Comparison of ENCODE assay signal across 23 cellular contexts in the genomic region with DNA sequence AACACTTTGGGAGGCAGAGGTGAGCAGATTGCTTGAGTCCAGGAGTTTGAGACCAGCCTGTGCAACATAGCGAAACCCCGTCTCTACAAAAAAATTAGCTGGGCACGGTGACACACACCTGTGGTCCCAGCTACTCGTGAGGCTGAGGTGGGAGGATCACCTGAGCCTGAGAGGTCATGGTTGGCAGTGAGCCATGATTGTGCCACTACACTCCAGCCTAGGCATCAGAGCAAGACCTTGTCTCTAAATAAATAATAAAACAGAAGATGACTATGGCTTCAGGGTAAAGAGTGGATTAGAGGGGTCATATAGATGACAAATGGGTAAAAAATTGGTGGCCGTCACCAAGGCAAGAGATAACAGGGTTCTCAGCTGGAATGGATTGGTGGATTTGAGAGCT. TPM values are rescaled to one million over a fixed set of nuclear protein-coding genes. Genes with fewer than 3 reads are reported as not detected.
DNase-seq lines count a peak whose midpoint lies in the region; ATAC-seq and TF ChIP-seq lines count a peak whose summit lies in the region.
"Had no signal": no experiment of that assay in that cellular context is flagged by ENCODE, and none has a peak within 500 bp of the region (broad histone marks: within the 10 kb centered on the region; RNA-seq: fewer than 3 reads in every experiment).

No MANE protein-coding gene starts in this region.

- H3K4me1 ChIP-seq in CD4-positive, alpha-beta memory T cell (ENCODE audit: insufficient read depth, low read length): peaks cover 62% of the 10 kb centered on the region
- peaks cover 60% of the 10 kb centered on the region for H3K4me1 ChIP-seq in DOHH2 (ENCODE audit: control insufficient read depth, low read length)
- peaks cover 5 to 8% of the 10 kb centered on the region in 2 experiments; a peak in 1 of 4 replicates for H3K4me1 ChIP-seq in SK-N-SH (ENCODE audit: control insufficient read depth in 1 of 2, insufficient read depth in 2 of 2, low read depth in 1 of 2, low read length in 1 of 2)

- intact Hi-C loops in CD4-positive, alpha-beta memory T cell (cut with micrococcal nuclease): loop anchor here (10.0 kb wide), 3 partner anchors 892 to 1138 kb away; a partner anchor contains a TSS
- intact Hi-C loops in activated T-helper 2 cell treated with anti-CD3 and anti-CD28 coated beads, Interferon-gamma antibody, Interleukin-2, Interleukin-4, amounts not matched to agents 10 μg/mL and 5 μg/mL and 100 μg/mL, durations not matched to agents 14 hours and 24 hours and 36 hours (cut with micrococcal nuclease): loop anchor here (10.0 kb wide), 1 partner anchor 332 kb away; a partner anchor contains a TSS
- intact Hi-C loops in activated T-helper 1 cell treated with anti-CD3 and anti-CD28 coated beads, Interleukin-12 subunit alpha, Interleukin-12 subunit beta, Interleukin-2, Interleukin-4 antibody, amounts not matched to agents 30 ng/mL and 10 ng/mL and 1 ng/mL, durations not matched to agents 14 hours and 24 hours and 36 hours (cut with micrococcal nuclease): loop anchor here (10.0 kb wide), 2 partner anchors 892 to 1222 kb away; a partner anchor contains a TSS

- no peaks in the 10 kb centered on the region for H3K27me3 ChIP-seq in CD4-positive, alpha-beta memory T cell (ENCODE audit: insufficient read depth, low read length)
- H3K27me3 ChIP-seq in DOHH2 (ENCODE audit: control insufficient read depth, low read length) (no peaks in the 10 kb centered on the region), SK-N-SH (ENCODE audit: insufficient read depth) (no peaks in the 10 kb centered on the region)
- H3K27me3 ChIP-seq: hepatocyte, thyroid gland had no signal

- no peak for DNase-seq in CD4-positive, alpha-beta memory T cell
- DNase-seq in activated T-helper 2 cell treated with anti-CD3 and anti-CD28 coated beads, Interferon-gamma antibody, Interleukin-2, Interleukin-4, amounts not matched to agents 10 μg/mL and 5 μg/mL and 100 μg/mL, durations not matched to agents 14 hours and 24 hours and 36 hours (ENCODE audit: low spot score): no peak
- DNase-seq in naive B cell: no peak
- DNase-seq in activated T-helper 1 cell treated with anti-CD3 and anti-CD28 coated beads, Interleukin-12 subunit alpha, Interleukin-12 subunit beta, Interleukin-2, Interleukin-4 antibody, amounts not matched to agents 30 ng/mL and 10 ng/mL and 1 ng/mL, durations not matched to agents 14 hours and 24 hours and 36 hours (ENCODE audit: low spot score): no peak
- DNase-seq in GM10248 (ENCODE audit: extremely low spot score): no peak
- no peak for DNase-seq in SK-N-SH
- DNase-seq: activated CD4-positive, alpha-beta T cell treated with anti-CD3 and anti-CD28 coated beads, Interleukin-2, amount 50 U/mL, for 48 hours; effector CD8-positive, alpha-beta T cell; left ventricle myocardium superior; NCI-H1092; NCI-H1930; NCI-H748 treated with DMSO at 0.1 percent for 48 hours; Right ventricle myocardium superior had no signal

- H3K27ac ChIP-seq in CD4-positive, alpha-beta memory T cell (ENCODE audit: low read depth, low read length): no peak overlapping the region
- H3K27ac ChIP-seq in DOHH2 (ENCODE audit: low read depth, low read length) (no peak overlapping the region), SK-N-SH (ENCODE audit: low read depth in 2 of 2, low read length in 1 of 2) (no peak overlapping the region)
- H3K27ac ChIP-seq: hepatocyte, thyroid gland, VCaP had no signal

- no peak overlapping the region for H3K4me3 ChIP-seq in CD4-positive, alpha-beta memory T cell (ENCODE audit: low read length in 2 of 2)
- no peak overlapping the region for H3K4me3 ChIP-seq in DOHH2 (ENCODE audit: low read length)
- H3K4me3 ChIP-seq in SK-N-SH (ENCODE audit: low read depth in 2 of 2, low read length in 1 of 2): no peak overlapping the region
- H3K4me3 ChIP-seq: hepatocyte, thyroid gland had no signal

- peaks cover 20 to 45% of the 10 kb centered on the region in 2 donors for H3K36me3 Mint-ChIP-seq in CD4-positive, alpha-beta memory T cell
- peaks cover 42% of the 10 kb centered on the region for H3K36me3 Mint-ChIP-seq in activated T-helper 2 cell treated with anti-CD3 and anti-CD28 coated beads, Interferon-gamma antibody, Interleukin-2, Interleukin-4, amounts not matched to agents 10 μg/mL and 5 μg/mL and 100 μg/mL, durations not matched to agents 14 hours and 24 hours and 36 hours (ENCODE audit: low read depth)
- peaks cover 12 to 19% of the 10 kb centered on the region in 2 donors for H3K36me3 Mint-ChIP-seq in naive B cell
- H3K36me3 Mint-ChIP-seq in activated T-helper 1 cell treated with anti-CD3 and anti-CD28 coated beads, Interleukin-12 subunit alpha, Interleukin-12 subunit beta, Interleukin-2, Interleukin-4 antibody, amounts not matched to agents 30 ng/mL and 10 ng/mL and 1 ng/mL, durations not matched to agents 14 hours and 24 hours and 36 hours (ENCODE audit: low read depth): peaks cover 31% of the 10 kb centered on the region

- TF ChIP-seq CTCF in DOHH2 (IDR thresholded peaks at IDR 0.05; ENCODE audit: low read depth, low read length, poor library complexity, severe bottlenecking) (no peak), GM10248 (IDR thresholded peaks at IDR 0.05; ENCODE audit: control extremely low read depth, extremely low read depth, low read depth, missing control alignments) (no peak), SK-N-SH (IDR thresholded peaks at IDR 0.05) (no peak)

- H3K27ac Mint-ChIP-seq in CD4-positive, alpha-beta memory T cell: peak overlapping the region in 5 of 7 donors; percentile 38 to 97 (median 73)
- H3K27ac Mint-ChIP-seq in activated T-helper 2 cell treated with anti-CD3 and anti-CD28 coated beads, Interferon-gamma antibody, Interleukin-2, Interleukin-4, amounts not matched to agents 10 μg/mL and 5 μg/mL and 100 μg/mL, durations not matched to agents 14 hours and 24 hours and 36 hours: peak overlapping the region; percentile 8
- H3K27ac Mint-ChIP-seq in naive B cell: peak overlapping the region in 3 of 6 donors; percentile 7 to 78 (median 61)
- no peak overlapping the region for H3K27ac Mint-ChIP-seq in activated T-helper 1 cell treated with anti-CD3 and anti-CD28 coated beads, Interleukin-12 subunit alpha, Interleukin-12 subunit beta, Interleukin-2, Interleukin-4 antibody, amounts not matched to agents 30 ng/mL and 10 ng/mL and 1 ng/mL, durations not matched to agents 14 hours and 24 hours and 36 hours
- H3K27ac Mint-ChIP-seq: brain had no signal

- 75% methylated on average over 5 of the region's 5 CpGs for WGBS in SK-N-SH (ENCODE audit: low lambda C conversion rate)

- H2AFZ ChIP-seq in SK-N-SH (ENCODE audit: low read depth): no peak overlapping the region
- H2AFZ ChIP-seq: hepatocyte had no signal

- H3F3A ChIP-seq in DOHH2 (ENCODE audit: control insufficient read depth, insufficient read depth) (no peaks in the 10 kb centered on the region), SK-N-SH (replicated peaks; ENCODE audit: insufficient read depth) (peaks cover 15% of the 10 kb centered on the region)

- peak overlapping the region in 4 of 8 donors; percentile 20 to 55 (median 34) for H3K4me3 Mint-ChIP-seq in CD4-positive, alpha-beta memory T cell
- no peak overlapping the region for H3K4me3 Mint-ChIP-seq in activated T-helper 2 cell treated with anti-CD3 and anti-CD28 coated beads, Interferon-gamma antibody, Interleukin-2, Interleukin-4, amounts not matched to agents 10 μg/mL and 5 μg/mL and 100 μg/mL, durations not matched to agents 14 hours and 24 hours and 36 hours (ENCODE audit: low read depth)
- peak overlapping the region in 5 of 8 donors; percentile 7 to 48 (median 32) for H3K4me3 Mint-ChIP-seq in naive B cell
- no peak overlapping the region for H3K4me3 Mint-ChIP-seq in activated T-helper 1 cell treated with anti-CD3 and anti-CD28 coated beads, Interleukin-12 subunit alpha, Interleukin-12 subunit beta, Interleukin-2, Interleukin-4 antibody, amounts not matched to agents 30 ng/mL and 10 ng/mL and 1 ng/mL, durations not matched to agents 14 hours and 24 hours and 36 hours

- H4K20me1 ChIP-seq in DOHH2 (ENCODE audit: control insufficient read depth, insufficient read depth, low read depth, low read length) (peaks cover 30% of the 10 kb centered on the region), SK-N-SH (ENCODE audit: insufficient read depth) (peaks cover 47% of the 10 kb centered on the region)

- TF ChIP-seq RAD21 in SK-N-SH (IDR thresholded peaks at IDR 0.05; ENCODE audit: low read length): no peak

- H3K9me2 ChIP-seq in DOHH2 (replicated peaks; ENCODE audit: control insufficient read depth, low read length): no peaks in the 10 kb centered on the region
- no peaks in the 10 kb centered on the region for H3K9me2 ChIP-seq in SK-N-SH

- POLR2A ChIA-PET in CD4-positive, alpha-beta memory T cell (lab: Charles Lee; ENCODE audit: partially characterized antibody): interaction anchor here (7.2 kb wide), 1 partner anchor 21 kb away, joined by 75 read pairs; a partner anchor contains a TSS
- POLR2A ChIA-PET in GM10248 (lab: Yijun Ruan, JAX) (interaction anchor here (0.8 kb wide), 1 partner anchor 19 kb away, joined by 4 read pairs; no protein-coding TSS in a partner anchor), SK-N-SH (lab: Yijun Ruan, JAX) (interaction anchor here (1.6 kb wide), 1 partner anchor 21 kb away, joined by 5 read pairs; a partner anchor contains a TSS)

- H3K4me1 Mint-ChIP-seq in CD4-positive, alpha-beta memory T cell: peaks cover 45 to 77% (median 62%) of the 10 kb centered on the region in 4 donors
- H3K4me1 Mint-ChIP-seq in activated T-helper 2 cell treated with anti-CD3 and anti-CD28 coated beads, Interferon-gamma antibody, Interleukin-2, Interleukin-4, amounts not matched to agents 10 μg/mL and 5 μg/mL and 100 μg/mL, durations not matched to agents 14 hours and 24 hours and 36 hours (ENCODE audit: low read depth): peaks cover 51% of the 10 kb centered on the region
- peaks cover 63 to 81% (median 71%) of the 10 kb centered on the region in 3 donors for H3K4me1 Mint-ChIP-seq in naive B cell
- H3K4me1 Mint-ChIP-seq in activated T-helper 1 cell treated with anti-CD3 and anti-CD28 coated beads, Interleukin-12 subunit alpha, Interleukin-12 subunit beta, Interleukin-2, Interleukin-4 antibody, amounts not matched to agents 30 ng/mL and 10 ng/mL and 1 ng/mL, durations not matched to agents 14 hours and 24 hours and 36 hours (ENCODE audit: low read depth): peaks cover 61% of the 10 kb centered on the region

- peaks cover 13% of the 10 kb centered on the region for H3K36me3 ChIP-seq in CD4-positive, alpha-beta memory T cell (ENCODE audit: insufficient read depth, low read length)
- H3K36me3 ChIP-seq in DOHH2 (ENCODE audit: control insufficient read depth, low read length) (peaks cover 54% of the 10 kb centered on the region), SK-N-SH (replicated peaks in 1 of 2; ENCODE audit: control insufficient read depth in 1 of 2, insufficient read depth in 2 of 2, low read length in 1 of 2) (peaks cover 9 to 15% of the 10 kb centered on the region in 2 experiments)

- H3K9me3 Mint-ChIP-seq in CD4-positive, alpha-beta memory T cell: no peaks in the 10 kb centered on the region
- no peaks in the 10 kb centered on the region for H3K9me3 Mint-ChIP-seq in activated T-helper 2 cell treated with anti-CD3 and anti-CD28 coated beads, Interferon-gamma antibody, Interleukin-2, Interleukin-4, amounts not matched to agents 10 μg/mL and 5 μg/mL and 100 μg/mL, durations not matched to agents 14 hours and 24 hours and 36 hours
- H3K9me3 Mint-ChIP-seq in naive B cell: no peaks in the 10 kb centered on the region
- H3K9me3 Mint-ChIP-seq in activated T-helper 1 cell treated with anti-CD3 and anti-CD28 coated beads, Interleukin-12 subunit alpha, Interleukin-12 subunit beta, Interleukin-2, Interleukin-4 antibody, amounts not matched to agents 30 ng/mL and 10 ng/mL and 1 ng/mL, durations not matched to agents 14 hours and 24 hours and 36 hours: no peaks in the 10 kb centered on the region
- H3K9me3 Mint-ChIP-seq: brain had no signal

- CTCF ChIA-PET in CD4-positive, alpha-beta memory T cell (lab: Charles Lee; ENCODE audit: partially characterized antibody): interaction anchor here (1.4 to 2.8 kb wide), 3 partner anchors 8 to 94 kb away, joined by 3 to 17 read pairs (median 13); a partner anchor contains a TSS
- CTCF ChIA-PET in GM10248 (lab: Yijun Ruan, JAX) (interaction anchor here (1.1 to 2.7 kb wide), 5 partner anchors 12 to 197 kb away, joined by 3 to 10 read pairs (median 6); a partner anchor contains a TSS), SK-N-SH (lab: Yijun Ruan, JAX) (no interaction called here)

- no peak for TF ChIP-seq EP300 in SK-N-SH (IDR thresholded peaks at IDR 0.05; ENCODE audit: borderline replicate concordance in 1 of 2, low read depth in 1 of 2, low read length in 1 of 2)

- no peaks in the 10 kb centered on the region for H3K9me3 ChIP-seq in CD4-positive, alpha-beta memory T cell (ENCODE audit: control insufficient read depth in 1 of 2, low read length in 2 of 2)
- H3K9me3 ChIP-seq in DOHH2 (ENCODE audit: control insufficient read depth, insufficient read depth, low read length) (no peaks in the 10 kb centered on the region), SK-N-SH (no peaks in the 10 kb centered on the region)
- H3K9me3 ChIP-seq: thyroid gland had no signal

- no peaks in the 10 kb centered on the region for H3K27me3 Mint-ChIP-seq in CD4-positive, alpha-beta memory T cell
- H3K27me3 Mint-ChIP-seq in activated T-helper 2 cell treated with anti-CD3 and anti-CD28 coated beads, Interferon-gamma antibody, Interleukin-2, Interleukin-4, amounts not matched to agents 10 μg/mL and 5 μg/mL and 100 μg/mL, durations not matched to agents 14 hours and 24 hours and 36 hours (ENCODE audit: low read depth): no peaks in the 10 kb centered on the region
- no peaks in the 10 kb centered on the region for H3K27me3 Mint-ChIP-seq in naive B cell
- H3K27me3 Mint-ChIP-seq in activated T-helper 1 cell treated with anti-CD3 and anti-CD28 coated beads, Interleukin-12 subunit alpha, Interleukin-12 subunit beta, Interleukin-2, Interleukin-4 antibody, amounts not matched to agents 30 ng/mL and 10 ng/mL and 1 ng/mL, durations not matched to agents 14 hours and 24 hours and 36 hours (ENCODE audit: insufficient read depth): no peaks in the 10 kb centered on the region

- H3K79me2 ChIP-seq in DOHH2 (ENCODE audit: control insufficient read depth, low read length) (peaks cover 80% of the 10 kb centered on the region), SK-N-SH (ENCODE audit: insufficient read depth) (peaks cover 69% of the 10 kb centered on the region)

- ATAC-seq in naive B cell (ENCODE audit: low read depth in 2 of 2): no peak
- no peak for ATAC-seq in HG03097 (IDR thresholded peaks at IDR 0.05; ENCODE audit: low FRiP score, unreplicated experiment)
- ATAC-seq: esophagus mucosa, left ventricle myocardium superior had no signal

- H3K9ac ChIP-seq in SK-N-SH: no peak overlapping the region

- peak overlapping the region; percentile 57; the same call in 1 of the 2 replicates for H3K4me2 ChIP-seq in DOHH2 (ENCODE audit: low read length)
- no peak overlapping the region for H3K4me2 ChIP-seq in SK-N-SH

RNA-seq across cellular contexts. Expression of a gene that starts 3.2 kb away (rescaled TPM):
- 10 to 100 TPM; 46.0 to 53.5 TPM for total RNA-seq in CD4-positive, alpha-beta memory T cell
- 10 to 100 TPM; 44.5 to 55.5 TPM for polyA plus RNA-seq in CD4-positive, alpha-beta memory T cell
- 35.5 and 37.5 TPM in 2 replicates for total RNA-seq in activated T-helper 2 cell treated with anti-CD3 and anti-CD28 coated beads, Interferon-gamma antibody, Interleukin-2, Interleukin-4, amounts not matched to agents 10 μg/mL and 5 μg/mL and 100 μg/mL, durations not matched to agents 14 hours and 24 hours and 36 hours
- polyA plus RNA-seq in naive B cell (ENCODE audit: low read depth in 6 of 6) (10 to 100 TPM; 44.4 to 70.4 (median 56.5) TPM), SK-N-SH (2012; rRNA removed) (34.9 and 45.0 TPM in 2 replicates)
- total RNA-seq in activated T-helper 1 cell treated with anti-CD3 and anti-CD28 coated beads, Interleukin-12 subunit alpha, Interleukin-12 subunit beta, Interleukin-2, Interleukin-4 antibody, amounts not matched to agents 30 ng/mL and 10 ng/mL and 1 ng/mL, durations not matched to agents 14 hours and 24 hours and 36 hours: 40.0 and 43.1 TPM in 2 replicates
- 35.2 and 36.9 TPM in 2 replicates for polyA plus RNA-seq in SK-N-SH (2012; cell fraction: cytosol; rRNA removed)
- polyA plus RNA-seq in SK-N-SH (2012; cell fraction: nucleus; rRNA removed): 50.1 and 57.6 TPM in 2 replicates

RNA-seq across cellular contexts. Expression of a gene that starts 20.2 kb away (rescaled TPM):
- 1,000 to 10,000 TPM; 1,582 to 1,688 TPM for total RNA-seq in CD4-positive, alpha-beta memory T cell
- 1,000 to 10,000 TPM; 1,062 to 1,312 TPM for polyA plus RNA-seq in CD4-positive, alpha-beta memory T cell
- total RNA-seq in activated T-helper 2 cell treated with anti-CD3 and anti-CD28 coated beads, Interferon-gamma antibody, Interleukin-2, Interleukin-4, amounts not matched to agents 10 μg/mL and 5 μg/mL and 100 μg/mL, durations not matched to agents 14 hours and 24 hours and 36 hours: 2,053 and 2,074 TPM in 2 replicates
- 1,000 to 10,000 TPM; 1,144 to 1,512 (median 1,204) TPM for polyA plus RNA-seq in naive B cell (ENCODE audit: low read depth in 6 of 6)
- total RNA-seq in activated T-helper 1 cell treated with anti-CD3 and anti-CD28 coated beads, Interleukin-12 subunit alpha, Interleukin-12 subunit beta, Interleukin-2, Interleukin-4 antibody, amounts not matched to agents 30 ng/mL and 10 ng/mL and 1 ng/mL, durations not matched to agents 14 hours and 24 hours and 36 hours: 1,750 and 1,765 TPM in 2 replicates
- polyA plus RNA-seq in SK-N-SH (2012; rRNA removed): 2,958 and 3,456 TPM in 2 replicates
- 3,101 and 3,500 TPM in 2 replicates for polyA plus RNA-seq in SK-N-SH (2012; cell fraction: cytosol; rRNA removed)
- polyA plus RNA-seq in SK-N-SH (2012; cell fraction: nucleus; rRNA removed): 1,164 and 1,345 TPM in 2 replicates

RNA-seq across cellular contexts. Expression of a gene that starts 56.8 kb away (rescaled TPM):
- total RNA-seq in CD4-positive, alpha-beta memory T cell: 1 to 10 TPM; 5.3 to 6.9 TPM
- 10 to 100 TPM in 1 of 2 donors, 1 to 10 TPM in 1; 5.6 to 12.3 TPM for polyA plus RNA-seq in CD4-positive, alpha-beta memory T cell
- 11.3 and 12.2 TPM in 2 replicates for total RNA-seq in activated T-helper 2 cell treated with anti-CD3 and anti-CD28 coated beads, Interferon-gamma antibody, Interleukin-2, Interleukin-4, amounts not matched to agents 10 μg/mL and 5 μg/mL and 100 μg/mL, durations not matched to agents 14 hours and 24 hours and 36 hours
- polyA plus RNA-seq in naive B cell (ENCODE audit: low read depth in 6 of 6): not detected
- total RNA-seq in activated T-helper 1 cell treated with anti-CD3 and anti-CD28 coated beads, Interleukin-12 subunit alpha, Interleukin-12 subunit beta, Interleukin-2, Interleukin-4 antibody, amounts not matched to agents 30 ng/mL and 10 ng/mL and 1 ng/mL, durations not matched to agents 14 hours and 24 hours and 36 hours: 7.1 and 8.9 TPM in 2 replicates
- polyA plus RNA-seq in SK-N-SH (2012; rRNA removed): not detected in 2 replicates
- polyA plus RNA-seq in SK-N-SH (2012; cell fraction: cytosol; rRNA removed): not detected in 2 replicates
- polyA plus RNA-seq in SK-N-SH (2012; cell fraction: nucleus; rRNA removed): not detected in 2 replicates
- total RNA-seq: frontal cortex, hepatocyte, left ventricle myocardium superior, LHCN-M2, posterior vena cava, Right ventricle myocardium superior, thyroid gland had no signal
- polyA plus RNA-seq: hepatocyte had no signal

Comparison
In these comparisons a context has a peak if more than half of its experiments do, and no peak if none do; other contexts are left out.
1. H3K4me3 Mint-ChIP-seq: peak in naive B cell (5 of 8); none in activated T-helper 2 cell treated with anti-CD3 and anti-CD28 coated beads, Interferon-gamma antibody, Interleukin-2, Interleukin-4, amounts not matched to agents 10 μg/mL and 5 μg/mL and 100 μg/mL, durations not matched to agents 14 hours and 24 hours and 36 hours (single experiment) and activated T-helper 1 cell treated with anti-CD3 and anti-CD28 coated beads, Interleukin-12 subunit alpha, Interleukin-12 subunit beta, Interleukin-2, Interleukin-4 antibody, amounts not matched to agents 30 ng/mL and 10 ng/mL and 1 ng/mL, durations not matched to agents 14 hours and 24 hours and 36 hours (single experiment).